In genomic region chr5:125227333-125228075, GRCh38 we compare ENCODE assay signal across 8 cellular contexts.
DNase-seq lines count a peak whose midpoint lies in the region; ATAC-seq lines count a peak whose summit lies in the region.

No MANE protein-coding gene starts in this region.

- ATAC-seq in HG02973 (IDR thresholded peaks at IDR 0.05; ENCODE audit: unreplicated experiment) (peak; percentile 51), HG03442 (IDR thresholded peaks at IDR 0.05; ENCODE audit: unreplicated experiment) (no peak), HG02840 (IDR thresholded peaks at IDR 0.05; ENCODE audit: low FRiP score, unreplicated experiment) (no peak)

- DNase-seq in COLO829 (ENCODE audit: low spot score) (peak; percentile 5), SW480 (ENCODE audit: low spot score) (peak; percentile 30), kidney tubule cell (ENCODE audit: low spot score) (peak; percentile 33), COR-L47 (lab: John Stamatoyannopoulos, UW) (no peak)
- DNase-seq in central memory CD4-positive, alpha-beta T cell: no peak

Comparison
In these comparisons a context has a peak if more than half of its experiments do, and no peak if none do; other contexts are left out.
1. DNase-seq: peak in COLO829 (single experiment), SW480 (single experiment) and kidney tubule cell (single experiment); none in central memory CD4-positive, alpha-beta T cell (single experiment) and COR-L47 (single experiment).